Comparison of ENCODE assay signal across 15 cellular contexts in the genomic region with DNA sequence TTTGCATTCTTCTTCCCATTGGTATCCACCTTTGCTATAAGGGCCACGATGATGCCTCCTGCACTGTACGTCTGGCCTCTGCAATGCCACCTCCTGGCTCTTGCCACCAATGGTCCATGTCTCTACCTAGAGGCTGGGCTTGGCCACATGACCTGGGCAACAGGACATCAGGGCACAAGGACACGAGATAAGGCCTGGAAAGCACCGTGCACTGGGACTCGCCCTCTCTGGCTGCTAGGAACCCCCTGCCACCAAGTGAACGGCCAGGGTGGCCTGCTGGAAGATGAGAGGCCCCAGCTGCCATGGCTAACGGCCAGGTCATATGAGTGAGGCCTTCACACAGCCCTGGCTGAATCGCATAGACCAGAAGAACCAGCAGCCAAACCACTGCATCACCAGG.
"Had no signal": no experiment of that assay in that cellular context is flagged by ENCODE, and none has a peak within 500 bp of the region (broad histone marks: within the 10 kb centered on the region; RNA-seq: fewer than 3 reads in every experiment).

No MANE protein-coding gene starts in this region.

- DNase-seq: activated CD4-positive, alpha-beta T cell treated with anti-CD3 and anti-CD28 coated beads for 4 hours; activated naive CD4-positive, alpha-beta T cell treated with anti-CD3 and anti-CD28 coated beads, Interleukin-2, amount 50 U/mL, for 16 hours; body of pancreas; effector memory CD8-positive, alpha-beta T cell; gastrocnemius medialis; hippocampal formation; mammary epithelial cell; mucosa of descending colon; stimulated activated CD4-positive, alpha-beta T cell treated with anti-CD3 and anti-CD28 coated beads, Interleukin-4, amount 100 ng/mL, for 24 hours; T-cell; tibial artery; WERI-Rb-1 had no signal

- H3K9me3 ChIP-seq: body of pancreas, gastrocnemius medialis, mucosa of descending colon, vagina had no signal

- ATAC-seq: body of pancreas; effector memory CD8-positive, alpha-beta T cell; gastrocnemius medialis; mucosa of descending colon; T-cell had no signal

- H3K9me3 Mint-ChIP-seq: effector memory CD8-positive, alpha-beta T cell had no signal

- H3K36me3 ChIP-seq: gastrocnemius medialis, tibial artery, vagina, WERI-Rb-1 had no signal

- H3K27ac ChIP-seq: body of pancreas, epithelial cell of prostate, gastrocnemius medialis, tibial artery, vagina, WERI-Rb-1 had no signal

- H3K27me3 ChIP-seq: body of pancreas, vagina had no signal

- H3K4me3 ChIP-seq: body of pancreas, gastrocnemius medialis, mucosa of descending colon, tibial artery, vagina had no signal

- H3K4me1 ChIP-seq: body of pancreas, tibial artery, vagina had no signal

- H3K27ac Mint-ChIP-seq: nephron, T-cell had no signal

- H3K4me3 Mint-ChIP-seq: effector memory CD8-positive, alpha-beta T cell; nephron; T-cell had no signal

- H3K27me3 Mint-ChIP-seq: effector memory CD8-positive, alpha-beta T cell had no signal
